ENCODE assay signal across 25 cellular contexts in genomic region chr15:56202737-56203136, GRCh38.
"Had no signal": no experiment of that assay in that cellular context is flagged by ENCODE, and none has a peak within 500 bp of the region (broad histone marks: within the 10 kb centered on the region; RNA-seq: fewer than 3 reads in every experiment).

No MANE protein-coding gene starts in this region.

- ATAC-seq: effector memory CD8-positive, alpha-beta T cell; mucosa of descending colon; natural killer cell treated with Interleukin-12 subunit alpha and Interleukin-12 subunit beta and Interleukin-15 and Interleukin-18, amount 100 ng/mL, for 72 hours; sciatic nerve had no signal

- H3K27ac ChIP-seq: esophagus squamous epithelium, prostate gland, right atrium auricular region, testis, tibial artery, upper lobe of left lung had no signal

- DNase-seq: cortex of kidney; effector memory CD8-positive, alpha-beta T cell; erythroblast; esophagus squamous epithelium; foreskin melanocyte; hypothalamus; mucosa of descending colon; naive B cell; nucleus accumbens; stimulated activated CD4-positive, alpha-beta T cell treated with anti-CD3 and anti-CD28 coated beads, Interleukin-12 subunit alpha, Interleukin-12 subunit beta, amount 100 ng/mL, for 4 hours; stimulated activated CD4-positive, alpha-beta T cell treated with anti-CD3 and anti-CD28 coated beads, Interleukin-1b, Interleukin-23, amount 100 ng/mL, for 48 hours; stimulated activated CD4-positive, alpha-beta T cell treated with anti-CD3 and anti-CD28 coated beads, Interleukin-4, amount 100 ng/mL, for 1 hour; stimulated activated CD8-positive, alpha-beta memory T cell treated with anti-CD3 and anti-CD28 coated beads, Interleukin-4, amount 100 ng/mL, for 48 hours; stimulated activated naive CD4-positive, alpha-beta T cell; substantia nigra; testis; tibial artery; upper lobe of left lung had no signal

- H3K4me3 ChIP-seq: esophagus squamous epithelium, lung, mucosa of descending colon, prostate gland, right atrium auricular region, smooth muscle cell, testis, tibial artery, upper lobe of left lung had no signal

- H3K27ac Mint-ChIP-seq: memory B cell; natural killer cell treated with Interleukin-12 subunit alpha and Interleukin-12 subunit beta and Interleukin-15 and Interleukin-18, amount 100 ng/mL, for 72 hours had no signal

- H3K9me3 ChIP-seq: esophagus squamous epithelium, mucosa of descending colon, prostate gland, right atrium auricular region, testis, tibial artery, upper lobe of left lung had no signal

- H3K27me3 Mint-ChIP-seq: effector memory CD8-positive, alpha-beta T cell; memory B cell; naive B cell; natural killer cell treated with Interleukin-12 subunit alpha and Interleukin-12 subunit beta and Interleukin-15 and Interleukin-18, amount 100 ng/mL, for 72 hours had no signal

- H3K9me3 Mint-ChIP-seq: effector memory CD8-positive, alpha-beta T cell; naive B cell had no signal

- H3K36me3 ChIP-seq: prostate gland, right atrium auricular region, tibial artery, upper lobe of left lung had no signal

- H3K36me3 Mint-ChIP-seq: memory B cell, naive B cell had no signal

- H3K27me3 ChIP-seq: esophagus squamous epithelium, right atrium auricular region, testis, tibial artery, upper lobe of left lung had no signal

- H3K4me2 ChIP-seq: smooth muscle cell had no signal

- H3K4me1 ChIP-seq: prostate gland, testis had no signal

- H3K4me3 Mint-ChIP-seq: effector memory CD8-positive, alpha-beta T cell; memory B cell; natural killer cell treated with Interleukin-12 subunit alpha and Interleukin-12 subunit beta and Interleukin-15 and Interleukin-18, amount 100 ng/mL, for 72 hours had no signal
